9 cellular contexts compared by ENCODE assay signal in the genomic region with DNA sequence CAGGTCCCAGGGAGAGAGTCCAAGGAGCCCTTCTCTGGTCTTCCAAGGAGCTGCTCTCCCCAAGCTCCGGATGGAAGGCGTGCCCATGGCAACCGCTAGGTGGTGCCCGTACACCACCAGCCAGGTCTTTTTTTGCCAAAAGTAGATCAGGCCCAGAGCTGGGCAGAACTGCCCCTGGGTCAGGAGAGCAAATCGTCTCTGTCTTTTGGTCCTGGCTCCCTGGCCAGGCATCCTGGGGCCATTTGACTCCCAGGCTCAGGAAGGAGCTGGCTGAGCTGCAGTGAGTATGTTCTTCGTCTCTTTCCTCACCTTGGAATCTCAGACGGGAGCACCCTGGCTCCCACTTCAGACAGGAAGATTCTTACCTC. TPM values are rescaled to one million over a fixed set of nuclear protein-coding genes. Genes with fewer than 3 reads are reported as not detected.
DNase-seq lines count a peak whose midpoint lies in the region; ATAC-seq and TF ChIP-seq lines count a peak whose summit lies in the region.
"Had no signal": no experiment of that assay in that cellular context is flagged by ENCODE, and none has a peak within 500 bp of the region (broad histone marks: within the 10 kb centered on the region; RNA-seq: fewer than 3 reads in every experiment).

No MANE protein-coding gene starts in this region.

- intact Hi-C loops in left colon (cut with DNase I, micrococcal nuclease) = loop anchor here (5.0 to 10.0 kb wide), 2 partner anchors 48 to 51 kb away; partner anchors contain the start of gene CBLC (in 1 of the 2)

- DNase-seq in DMS53 treated with DMSO at 0.1 percent for 48 hours (lab: John Stamatoyannopoulos, UW; ENCODE audit: unreplicated experiment) (peak; percentile 68), HFF-Myc (ENCODE audit: extremely low read depth, low read depth) (no peak), NCI-H345 (lab: John Stamatoyannopoulos, UW) (peak; percentile 26), cerebellar cortex (ENCODE audit: low spot score) (peak; percentile 72), left colon (peak; percentile 82 to 86), NCI-H524 treated with DMSO at 0.1 percent for 48 hours (lab: John Stamatoyannopoulos, UW) (no peak)
- peak; percentile 73 for DNase-seq in activated CD4-positive, alpha-beta T cell treated with anti-CD3 and anti-CD28 coated beads for 1 hour
- peak; percentile 44 to 65 (median 59) for DNase-seq in stimulated activated CD4-positive, alpha-beta T cell treated with anti-CD3 and anti-CD28 coated beads, Interleukin-1b, Interleukin-23, amount 100 ng/mL, for 24 hours (ENCODE audit: low read depth in 4 of 4, low spot score in 1 of 4)

- ATAC-seq in left colon = peak; percentile 64

- H3K4me3 ChIP-seq in HFF-Myc (replicated peaks; ENCODE audit: low read depth, low read length) = no peak overlapping the region

- TF ChIP-seq CTCF in HFF-Myc (IDR thresholded peaks at IDR 0.05; ENCODE audit: low read depth, low read length, missing control alignments) = peak; percentile 96

RNA-seq across cellular contexts. Expression of gene BCL3, which starts 24.6 kb away (rescaled TPM):
- 100 to 1,000 TPM in 1 of 2 donors, 10 to 100 TPM in 1; 81.5 to 103 TPM for total RNA-seq in left colon

RNA-seq across cellular contexts. Expression of gene CEACAM16, which starts 25.0 kb away (rescaled TPM):
- total RNA-seq in left colon = under 1 TPM in 1 of 2 donors, not detected in 1; 0.45 TPM
- total RNA-seq: glomerular endothelial cell had no signal

RNA-seq across cellular contexts. Expression of gene CEACAM19, which starts 52.7 kb away (rescaled TPM):
- 1 to 10 TPM; 6.5 to 6.6 TPM for total RNA-seq in left colon

RNA-seq across cellular contexts. Expression of gene CBLC, which starts 53.8 kb away (rescaled TPM):
- total RNA-seq in left colon = 10 to 100 TPM; 79.1 to 84.4 TPM
- total RNA-seq: glomerular endothelial cell had no signal

Comparison
In these comparisons a context has a peak if more than half of its experiments do, and no peak if none do; other contexts are left out.
1. DNase-seq: peak in DMS53 treated with DMSO at 0.1 percent for 48 hours (single experiment), NCI-H345 (single experiment), activated CD4-positive, alpha-beta T cell treated with anti-CD3 and anti-CD28 coated beads for 1 hour (single experiment), cerebellar cortex (single experiment), left colon (2 of 2) and stimulated activated CD4-positive, alpha-beta T cell treated with anti-CD3 and anti-CD28 coated beads, Interleukin-1b, Interleukin-23, amount 100 ng/mL, for 24 hours (4 of 4); none in HFF-Myc (single experiment) and NCI-H524 treated with DMSO at 0.1 percent for 48 hours (single experiment).